ENCODE assay signal across 8 cellular contexts in the genomic region with DNA sequence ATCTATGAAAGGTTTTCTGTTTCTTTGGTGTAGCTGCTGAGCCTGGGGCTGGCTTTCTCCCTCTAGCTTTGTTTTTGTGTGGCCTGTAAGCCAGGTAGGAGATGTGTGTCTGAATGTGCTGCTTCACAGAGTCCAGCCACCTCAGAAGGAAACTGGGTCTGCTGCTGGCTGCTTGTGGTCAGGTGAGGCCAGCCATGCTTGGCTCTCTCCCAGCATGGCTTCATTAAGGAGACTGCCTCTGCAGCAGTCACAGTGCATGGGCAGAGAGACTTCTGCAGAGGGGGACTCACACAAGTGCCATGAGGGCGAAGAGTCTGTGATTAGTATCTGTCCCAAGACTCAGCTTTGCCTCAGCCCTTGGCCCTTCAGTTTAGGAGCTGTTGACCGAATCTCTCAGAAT. TPM values are rescaled to one million over a fixed set of nuclear protein-coding genes. Genes with fewer than 3 reads are reported as not detected.
DNase-seq lines count a peak whose midpoint lies in the region; ATAC-seq and TF ChIP-seq lines count a peak whose summit lies in the region.
"Had no signal": no experiment of that assay in that cellular context is flagged by ENCODE, and none has a peak within 500 bp of the region (broad histone marks: within the 10 kb centered on the region; RNA-seq: fewer than 3 reads in every experiment).

No MANE protein-coding gene starts in this region.

- no peak overlapping the region for H3K4me3 ChIP-seq in left lung
- H3K4me3 ChIP-seq: SK-N-MC had no signal

- H3K9me3 ChIP-seq in left lung: no peaks in the 10 kb centered on the region

- ATAC-seq in GM19025 (IDR thresholded peaks at IDR 0.05; ENCODE audit: low read depth, unreplicated experiment): peak; percentile 73
- ATAC-seq in HG02763 (IDR thresholded peaks at IDR 0.05; ENCODE audit: unreplicated experiment): peak; percentile 88
- ATAC-seq in left lung: peak; percentile 26

- intact Hi-C loops in left lung (cut with DNase I): no loop called here

- no peak for TF ChIP-seq CTCF in left lung (IDR thresholded peaks at IDR 0.05)

- peak; percentile 90 for DNase-seq in RPMI8226
- no peak for DNase-seq in left lung
- DNase-seq in activated CD4-positive, CD25-positive, alpha-beta regulatory T cell (lab: John Stamatoyannopoulos, UW): no peak
- DNase-seq in NCI-H345 treated with DMSO at 0.1 percent for 48 hours (lab: John Stamatoyannopoulos, UW; ENCODE audit: unreplicated experiment): no peak
- no peak for DNase-seq in cerebellar nuclear complex (lab: John Stamatoyannopoulos, UW)

- H3K27me3 ChIP-seq in left lung: no peaks in the 10 kb centered on the region

- H3K27ac ChIP-seq in left lung: no peak overlapping the region
- H3K27ac ChIP-seq: SK-N-MC had no signal

- H3K4me1 ChIP-seq in left lung: peaks cover 6 to 23% of the 10 kb centered on the region in 2 donors

- H3K36me3 ChIP-seq in left lung: no peaks in the 10 kb centered on the region

RNA-seq across cellular contexts. Expression of a gene that starts 50.6 kb away (rescaled TPM):
- total RNA-seq in left lung: 10 to 100 TPM; 51.7 to 54.7 TPM

Comparison
In these comparisons a context has a peak if more than half of its experiments do, and no peak if none do; other contexts are left out.
1. ATAC-seq: peak in every context shown above with its lines; median percentile 88 in HG02763; 73 in GM19025; 26 in left lung.